Comparison of ENCODE assay signal across 3 cellular contexts in genomic region chr1:34341896-34342295, GRCh38.
"Had no signal": no experiment of that assay in that cellular context is flagged by ENCODE, and none has a peak within 500 bp of the region (broad histone marks: within the 10 kb centered on the region; RNA-seq: fewer than 3 reads in every experiment).

No MANE protein-coding gene starts in this region.

- H3K4me3 ChIP-seq: GM12878 had no signal

- DNase-seq: GDM1, GF-D8 had no signal
